ENCODE assay signal across 8 cellular contexts in the genomic region with DNA sequence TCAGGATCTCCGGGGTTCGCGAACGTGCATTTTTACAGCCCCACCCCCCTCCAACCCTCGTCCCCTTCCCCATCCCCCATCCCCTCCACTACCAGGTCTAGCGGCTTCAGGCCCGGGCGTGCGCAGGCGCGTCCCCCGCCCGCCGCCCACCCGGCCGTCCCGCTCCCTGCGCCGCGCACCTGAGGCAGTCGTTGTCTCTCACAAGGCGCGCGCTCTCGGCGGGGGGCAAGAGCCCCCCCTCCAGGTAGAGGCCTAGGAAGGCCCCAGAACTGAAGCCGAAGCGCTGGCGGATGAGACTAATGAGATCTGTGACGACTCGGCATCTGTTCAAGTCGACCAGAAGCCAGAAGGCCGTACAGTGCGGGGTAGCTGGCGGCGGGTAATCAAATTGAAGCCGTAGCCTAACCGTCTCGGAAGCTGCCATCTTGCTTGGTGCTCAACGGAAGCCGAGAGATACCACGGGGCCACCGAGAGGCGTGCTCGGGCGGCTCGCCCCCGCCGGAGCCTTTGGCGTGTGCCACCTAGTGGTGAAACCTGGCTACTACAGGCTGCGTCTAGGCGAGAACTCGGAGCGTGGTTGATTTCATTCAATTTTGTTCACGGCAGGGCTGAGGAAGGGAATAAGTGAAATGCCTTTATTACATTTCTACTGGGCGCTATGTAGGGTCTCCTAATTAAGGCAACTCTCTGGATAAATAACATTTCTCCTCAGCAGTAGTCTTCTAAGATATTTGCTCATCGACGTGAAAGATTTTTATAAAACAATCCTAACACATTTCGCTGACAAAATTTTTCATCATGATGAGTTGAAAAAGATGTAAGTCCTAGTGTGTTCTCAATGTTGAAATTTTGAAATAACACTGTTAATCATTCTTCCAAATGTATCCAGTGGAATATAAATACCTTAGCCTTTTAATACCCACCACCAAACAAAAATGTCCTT. TPM values are rescaled to one million over a fixed set of nuclear protein-coding genes. Genes with fewer than 3 reads are reported as not detected.
DNase-seq lines count a peak whose midpoint lies in the region; ATAC-seq and TF ChIP-seq lines count a peak whose summit lies in the region.

A gene with protein sequence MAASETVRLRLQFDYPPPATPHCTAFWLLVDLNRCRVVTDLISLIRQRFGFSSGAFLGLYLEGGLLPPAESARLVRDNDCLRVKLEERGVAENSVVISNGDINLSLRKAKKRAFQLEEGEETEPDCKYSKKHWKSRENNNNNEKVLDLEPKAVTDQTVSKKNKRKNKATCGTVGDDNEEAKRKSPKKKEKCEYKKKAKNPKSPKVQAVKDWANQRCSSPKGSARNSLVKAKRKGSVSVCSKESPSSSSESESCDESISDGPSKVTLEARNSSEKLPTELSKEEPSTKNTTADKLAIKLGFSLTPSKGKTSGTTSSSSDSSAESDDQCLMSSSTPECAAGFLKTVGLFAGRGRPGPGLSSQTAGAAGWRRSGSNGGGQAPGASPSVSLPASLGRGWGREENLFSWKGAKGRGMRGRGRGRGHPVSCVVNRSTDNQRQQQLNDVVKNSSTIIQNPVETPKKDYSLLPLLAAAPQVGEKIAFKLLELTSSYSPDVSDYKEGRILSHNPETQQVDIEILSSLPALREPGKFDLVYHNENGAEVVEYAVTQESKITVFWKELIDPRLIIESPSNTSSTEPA (minus strand): TSS at position 455 of the 943 bp plus-strand sequence. CDS start 31 bp downstream, at position 424.

- H4K20me1 ChIP-seq in DOHH2 (ENCODE audit: control insufficient read depth, insufficient read depth, low read depth, low read length) (no peaks in the 10 kb centered on the region; the same call in 1 of the 2 replicates), KMS-11 (ENCODE audit: insufficient read depth) (no peaks in the 10 kb centered on the region)

- peaks cover 0 to 2% (median 0%) of the 10 kb centered on the region in 11 donors for H3K9me3 Mint-ChIP-seq in naive thymus-derived CD4-positive, alpha-beta T cell
- no peaks in the 10 kb centered on the region for H3K9me3 Mint-ChIP-seq in stimulated activated naive B cell treated with anti-CD40 and anti-IgM and Interleukin-4, amounts not matched to agents 10 μg/mL and 1 μg/mL and 100 μg/mL, for 72 hours

- H3K4me1 ChIP-seq in DOHH2 (ENCODE audit: control insufficient read depth, low read length) (peaks cover 29% of the 10 kb centered on the region), KMS-11 (ENCODE audit: low read depth, poor library complexity, severe bottlenecking) (peaks cover 15% of the 10 kb centered on the region), Panc1 (ENCODE audit: control insufficient read depth, insufficient read depth, low read length) (peaks cover 9% of the 10 kb centered on the region), esophagus squamous epithelium (peaks cover 9 to 19% (median 11%) of the 10 kb centered on the region in 3 donors)
- H3K4me1 ChIP-seq in naive thymus-derived CD4-positive, alpha-beta T cell (ENCODE audit: control insufficient read depth in 2 of 2, insufficient read depth in 2 of 2, low read length in 2 of 2) = peaks cover 6 to 11% of the 10 kb centered on the region in 2 donors

- peak within 1 kb of the TSS; percentile 93 for H2AFZ ChIP-seq in KMS-11 (ENCODE audit: low read depth)

- TF ChIP-seq CTCF in DOHH2 (IDR thresholded peaks at IDR 0.05; ENCODE audit: low read depth, low read length, poor library complexity, severe bottlenecking) (peak; percentile 96), KMS-11 (conservative IDR thresholded peaks at IDR 0.05; ENCODE audit: low read depth, low read length) (peak; percentile 99), Panc1 (IDR thresholded peaks at IDR 0.05) (peak; percentile 99), esophagus squamous epithelium (IDR thresholded peaks at IDR 0.05) (peak; percentile 99 to 100 (median 100))

- no TSS peak for BruUV-seq in Panc1 (replicated peaks; lab: Mats Ljungman, UMichigan)

- CTCF ChIA-PET in Panc1 (lab: Charles Lee) = interaction anchor here (0.6 kb wide), 1 partner anchor 18 kb away, joined by 4 read pairs; no protein-coding TSS in a partner anchor
- CTCF ChIA-PET in naive thymus-derived CD4-positive, alpha-beta T cell (lab: Charles Lee) = no interaction called here

- in situ Hi-C loops in Panc1 (cut with HindIII; ENCODE audit: low pct_unique_long_range_greater_than_20kb, low sequenced_read_pairs) = no loop called here

- peaks cover 0 to 5% (median 0%) of the 10 kb centered on the region in 5 donors for H3K36me3 Mint-ChIP-seq in naive thymus-derived CD4-positive, alpha-beta T cell
- H3K36me3 Mint-ChIP-seq in stimulated activated naive B cell treated with anti-CD40 and anti-IgM and Interleukin-4, amounts not matched to agents 10 μg/mL and 1 μg/mL and 100 μg/mL, for 72 hours = no peaks in the 10 kb centered on the region

- H3K4me1 Mint-ChIP-seq in naive thymus-derived CD4-positive, alpha-beta T cell = peaks cover 14 to 34% (median 28%) of the 10 kb centered on the region in 7 donors
- peaks cover 0 to 11% of the 10 kb centered on the region in 2 donors for H3K4me1 Mint-ChIP-seq in stimulated activated naive B cell treated with anti-CD40 and anti-IgM and Interleukin-4, amounts not matched to agents 10 μg/mL and 1 μg/mL and 100 μg/mL, for 72 hours

- H3K79me2 ChIP-seq in DOHH2 (ENCODE audit: control insufficient read depth, low read length) (peaks cover 39% of the 10 kb centered on the region), KMS-11 (ENCODE audit: insufficient read depth, low read depth) (peaks cover 36% of the 10 kb centered on the region)

- H3K4me3 ChIP-seq in DOHH2 (ENCODE audit: low read length) (peak within 1 kb of the TSS; percentile 99), KMS-11 (IDR thresholded peaks at IDR 0.05; ENCODE audit: insufficient read depth, low read depth, low read length) (no peak within 1 kb of the TSS), Panc1 (ENCODE audit: low read depth in 2 of 2, low read length in 2 of 2) (peak within 1 kb of the TSS; percentile 68 to 72), esophagus squamous epithelium (peak within 1 kb of the TSS; percentile 71 to 96 (median 94))
- peak within 1 kb of the TSS; percentile 80 for H3K4me3 ChIP-seq in naive thymus-derived CD4-positive, alpha-beta T cell (ENCODE audit: low read length)

- H3K9ac ChIP-seq in KMS-11 = peak within 1 kb of the TSS; percentile 95

- peak; percentile 95 for ATAC-seq in GM21737 (IDR thresholded peaks at IDR 0.05; ENCODE audit: unreplicated experiment)
- peak; percentile 98 for ATAC-seq in Panc1
- peak; percentile 100 for ATAC-seq in naive thymus-derived CD4-positive, alpha-beta T cell
- peak; percentile 98 to 99 for ATAC-seq in stimulated activated naive B cell treated with anti-CD40 and anti-IgM and Interleukin-4, amounts not matched to agents 10 μg/mL and 1 μg/mL and 100 μg/mL, for 72 hours (replicated peaks)

- H3K36me3 ChIP-seq in DOHH2 (ENCODE audit: control insufficient read depth, low read length) (no peaks in the 10 kb centered on the region; the same call in none of the 2 replicates), KMS-11 (ENCODE audit: insufficient read depth) (peaks cover 2% of the 10 kb centered on the region; the same call in 1 of the 2 replicates), Panc1 (ENCODE audit: control insufficient read depth, insufficient read depth, low read length) (no peaks in the 10 kb centered on the region), esophagus squamous epithelium (peaks cover 0 to 13% (median 0%) of the 10 kb centered on the region in 3 donors)
- peaks cover 0 to 9% (median 0%) of the 10 kb centered on the region in 3 experiments for H3K36me3 ChIP-seq in naive thymus-derived CD4-positive, alpha-beta T cell (ENCODE audit: control insufficient read depth in 2 of 3, insufficient read depth in 3 of 3, low read length in 3 of 3)

- H3K9me3 ChIP-seq in DOHH2 (ENCODE audit: control insufficient read depth, insufficient read depth, low read length) = no peaks in the 10 kb centered on the region
- no peaks in the 10 kb centered on the region for H3K9me3 ChIP-seq in Panc1 (ENCODE audit: control insufficient read depth, insufficient read depth, low read depth, low read length)
- no peaks in the 10 kb centered on the region for H3K9me3 ChIP-seq in esophagus squamous epithelium
- H3K9me3 ChIP-seq in naive thymus-derived CD4-positive, alpha-beta T cell (ENCODE audit: control insufficient read depth in 2 of 3, low read length in 3 of 3) = no peaks in the 10 kb centered on the region

- no peaks in the 10 kb centered on the region for H3K9me2 ChIP-seq in DOHH2 (replicated peaks; ENCODE audit: control insufficient read depth, low read length)

- H3K27me3 Mint-ChIP-seq in naive thymus-derived CD4-positive, alpha-beta T cell = peaks cover 0 to 3% (median 0%) of the 10 kb centered on the region in 5 donors
- no peaks in the 10 kb centered on the region for H3K27me3 Mint-ChIP-seq in stimulated activated naive B cell treated with anti-CD40 and anti-IgM and Interleukin-4, amounts not matched to agents 10 μg/mL and 1 μg/mL and 100 μg/mL, for 72 hours

- peak within 1 kb of the TSS; percentile 78 to 95 (median 91) for H3K27ac Mint-ChIP-seq in naive thymus-derived CD4-positive, alpha-beta T cell
- peak within 1 kb of the TSS; percentile 95 for H3K27ac Mint-ChIP-seq in stimulated activated naive B cell treated with anti-CD40 and anti-IgM and Interleukin-4, amounts not matched to agents 10 μg/mL and 1 μg/mL and 100 μg/mL, for 72 hours

- intact Hi-C loops in Panc1 (cut with micrococcal nuclease; ENCODE audit: unreplicated experiment) = no loop called here
- intact Hi-C loops in esophagus squamous epithelium (cut with DNase I) = no loop called here
- intact Hi-C loops in naive thymus-derived CD4-positive, alpha-beta T cell (cut with micrococcal nuclease) = loop anchor here (1.0 to 5.0 kb wide), 10 partner anchors 17 to 364 kb away; a partner anchor contains a TSS

- H3K27ac ChIP-seq in DOHH2 (ENCODE audit: low read depth, low read length) (peak within 1 kb of the TSS; percentile 94), KMS-11 (peak within 1 kb of the TSS; percentile 91), Panc1 (ENCODE audit: low read length) (peak within 1 kb of the TSS; percentile 86), esophagus squamous epithelium (peak within 1 kb of the TSS; percentile 87 to 94 (median 92))
- peak within 1 kb of the TSS; percentile 97 for H3K27ac ChIP-seq in naive thymus-derived CD4-positive, alpha-beta T cell (ENCODE audit: low read depth, low read length)

- H3K27me3 ChIP-seq in DOHH2 (ENCODE audit: control insufficient read depth, low read length) = no peaks in the 10 kb centered on the region
- no peaks in the 10 kb centered on the region for H3K27me3 ChIP-seq in KMS-11 (ENCODE audit: insufficient read depth, low read depth)
- no peaks in the 10 kb centered on the region for H3K27me3 ChIP-seq in Panc1 (ENCODE audit: control insufficient read depth, insufficient read depth, low read length)
- no peaks in the 10 kb centered on the region for H3K27me3 ChIP-seq in esophagus squamous epithelium
- no peaks in the 10 kb centered on the region for H3K27me3 ChIP-seq in naive thymus-derived CD4-positive, alpha-beta T cell (ENCODE audit: control insufficient read depth in 2 of 2, insufficient read depth in 2 of 2, low read length in 2 of 2)

- peak within 1 kb of the TSS; percentile 80 to 93 (median 86) for H3K4me3 Mint-ChIP-seq in naive thymus-derived CD4-positive, alpha-beta T cell
- H3K4me3 Mint-ChIP-seq in stimulated activated naive B cell treated with anti-CD40 and anti-IgM and Interleukin-4, amounts not matched to agents 10 μg/mL and 1 μg/mL and 100 μg/mL, for 72 hours = peak within 1 kb of the TSS; percentile 84 to 88

- POLR2A ChIA-PET in Panc1 (lab: Charles Lee) = no interaction called here
- POLR2A ChIA-PET in naive thymus-derived CD4-positive, alpha-beta T cell (lab: Charles Lee) = interaction anchor here (0.5 to 1.8 kb wide), 4 partner anchors 17 to 124 kb away, joined by 3 to 6 read pairs (median 5); a partner anchor contains a TSS

- H3K4me2 ChIP-seq in DOHH2 (ENCODE audit: low read length) (peak within 1 kb of the TSS; percentile 60), KMS-11 (peak within 1 kb of the TSS; percentile 43)

- DNase-seq in Panc1 (ENCODE audit: low read depth, low spot score) = peak; percentile 76
- DNase-seq in activated T-cell treated with anti-CD3 and anti-CD28 coated beads, Interleukin-2, amount 50 U/mL, for 48 hours = peak; percentile 97
- DNase-seq in esophagus squamous epithelium (lab: John Stamatoyannopoulos, UW) = peak; percentile 52
- peak; percentile 90 to 96 (median 92) for DNase-seq in naive thymus-derived CD4-positive, alpha-beta T cell
- peak; percentile 86 for DNase-seq in stimulated activated naive B cell treated with anti-CD40 and anti-IgM and Interleukin-4, amounts not matched to agents 10 μg/mL and 1 μg/mL and 100 μg/mL, for 72 hours

- peak in 1 of 4 donors; percentile 20 for TF ChIP-seq POLR2A in esophagus squamous epithelium (IDR thresholded peaks at IDR 0.05)

- 7 to 10% methylated on average over 16 to 23 of the region's 59 CpGs for WGBS in esophagus squamous epithelium, 2 donors

- 0 out of 2 replicates have a peak, but pooled peaks cover 3% of the 10 kb centered on the region for H3F3A ChIP-seq in DOHH2 (ENCODE audit: control insufficient read depth, insufficient read depth)

RNA-seq across cellular contexts. Expression of the gene that starts here (rescaled TPM):
- 32.9 TPM for total RNA-seq in Panc1 (2021; ENCODE audit: unreplicated experiment)
- 12.3 TPM for polyA plus RNA-seq in Panc1 (2012; ENCODE audit: insufficient read length)
- total RNA-seq in esophagus squamous epithelium = 10 to 100 TPM; 10.8 to 13.2 (median 11.4) TPM
- 10 to 100 TPM; 13.1 to 22.7 (median 19.0) TPM for total RNA-seq in naive thymus-derived CD4-positive, alpha-beta T cell
- 10 to 100 TPM; 13.0 to 18.6 TPM for polyA plus RNA-seq in naive thymus-derived CD4-positive, alpha-beta T cell

Comparison
In these comparisons a context has a peak if more than half of its experiments do, and no peak if none do; other contexts are left out.
1. intact Hi-C loops: an anchor here in naive thymus-derived CD4-positive, alpha-beta T cell (1.0 to 5.0 kb wide); none called in Panc1 and esophagus squamous epithelium.